Comparison of ENCODE assay signal across 9 cellular contexts in the genomic region with DNA sequence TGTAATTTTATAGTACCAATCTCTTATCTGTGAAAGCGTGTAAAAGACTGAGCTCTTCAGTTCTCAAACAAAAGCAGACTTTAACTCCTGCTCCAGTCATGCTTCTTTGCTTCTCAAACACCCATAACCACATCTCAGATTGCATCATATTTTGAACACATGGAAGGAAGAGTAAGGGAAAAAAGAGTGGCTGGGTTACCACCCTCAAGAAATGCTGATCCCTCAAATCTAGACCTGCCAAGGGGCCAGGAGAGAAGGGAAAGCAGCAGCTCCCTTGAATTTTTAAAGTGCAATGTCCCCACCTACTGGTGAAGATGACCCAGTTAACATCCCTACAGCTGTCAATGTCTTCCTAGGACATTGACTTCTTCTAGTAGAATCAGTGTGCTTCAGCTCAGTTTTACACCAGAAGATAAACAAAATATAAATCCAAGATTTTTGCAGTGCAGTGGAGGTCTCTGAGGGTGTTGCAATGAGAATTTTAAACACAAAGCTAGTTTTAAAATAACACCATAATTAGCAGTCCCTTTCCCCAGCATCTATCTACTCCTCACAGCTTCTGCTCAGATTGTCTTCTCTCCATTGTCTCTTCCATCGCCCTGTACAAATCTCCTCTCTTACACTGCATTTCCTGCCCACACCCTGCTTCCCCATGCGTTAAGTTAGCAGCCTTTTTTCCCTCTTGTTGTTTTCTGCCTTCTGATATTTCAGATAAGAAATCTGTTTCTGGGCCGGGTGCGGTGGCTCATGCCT. TPM values are rescaled to one million over a fixed set of nuclear protein-coding genes. Genes with fewer than 3 reads are reported as not detected.
DNase-seq lines count a peak whose midpoint lies in the region; ATAC-seq, FAIRE-seq and TF ChIP-seq lines count a peak whose summit lies in the region.
"Had no signal": no experiment of that assay in that cellular context is flagged by ENCODE, and none has a peak within 500 bp of the region (broad histone marks: within the 10 kb centered on the region; RNA-seq: fewer than 3 reads in every experiment).

No MANE protein-coding gene starts in this region.

- H3K36me3 ChIP-seq in lower lobe of right lung = no peaks in the 10 kb centered on the region

- no peaks in the 10 kb centered on the region for H3K4me1 ChIP-seq in lower lobe of right lung

- no peak overlapping the region for H3K27ac ChIP-seq in lower lobe of right lung

- intact Hi-C loops in Right ventricle myocardium inferior (cut with DNase I) (no loop called here), cardiac septum (cut with DNase I) (loop anchor here (5.0 kb wide), 1 partner anchor 354 kb away; no protein-coding TSS in a partner anchor), lower lobe of right lung (cut with DNase I) (loop anchor here (10.0 kb wide), 1 partner anchor 371 kb away; no protein-coding TSS in a partner anchor)

- FAIRE-seq in urothelium cell line (lab: Jason Lieb, UNC) = no peak

- TF ChIP-seq CTCF in LNCaP clone FGC (IDR thresholded peaks at IDR 0.05; ENCODE audit: control insufficient read depth, extremely low read depth, insufficient read depth) (peak; percentile 77), lower lobe of right lung (IDR thresholded peaks at IDR 0.05) (peak; percentile 65)

- no peaks in the 10 kb centered on the region for H3K27me3 ChIP-seq in lower lobe of right lung (ENCODE audit: low read depth)

- H3K9me3 ChIP-seq in lower lobe of right lung = no peaks in the 10 kb centered on the region

- ATAC-seq in Right ventricle myocardium inferior (peak; percentile 72), lower lobe of right lung (peak; percentile 92 to 97), HG02973 (IDR thresholded peaks at IDR 0.05; ENCODE audit: unreplicated experiment) (no peak)

- DNase-seq in Right ventricle myocardium inferior (ENCODE audit: missing footprints) = no peak
- DNase-seq in cardiac septum (ENCODE audit: low spot score) = no peak
- peak; percentile 32 for DNase-seq in LNCaP clone FGC (ENCODE audit: low read depth)
- peak; percentile 43 for DNase-seq in SK-N-DZ (ENCODE audit: low spot score)
- peak; percentile 73 for DNase-seq in dermis blood vessel endothelial cell
- DNase-seq in lower lobe of right lung = no peak
- DNase-seq in urothelium cell line (ENCODE audit: low spot score) = peak; percentile 70

- H3K4me3 ChIP-seq in LNCaP clone FGC (ENCODE audit: low read depth, low read length) (no peak overlapping the region), lower lobe of right lung (no peak overlapping the region)

RNA-seq across cellular contexts. Expression of gene HLA-DQB2, which starts 22.6 kb away (rescaled TPM):
- total RNA-seq in Right ventricle myocardium inferior = 3.1 TPM
- total RNA-seq in cardiac septum = 2.9 TPM
- polyA plus RNA-seq in SK-N-DZ (2014; cell fraction: cytosol; rRNA removed) = not detected in 2 replicates
- not detected in 2 replicates for polyA plus RNA-seq in SK-N-DZ (2014; cell fraction: nucleus; rRNA removed)
- not detected in 2 replicates for total RNA-seq in dermis blood vessel endothelial cell
- total RNA-seq in lower lobe of right lung = 74.8 TPM
- total RNA-seq: temporal lobe had no signal

RNA-seq across cellular contexts. Expression of gene HLA-DOB, which starts 30.8 kb away (rescaled TPM):
- total RNA-seq in Right ventricle myocardium inferior = not detected
- 0.35 TPM for total RNA-seq in cardiac septum
- 0.21 TPM in 1 of 2 replicates, not detected in the other for polyA plus RNA-seq in SK-N-DZ (2014; cell fraction: cytosol; rRNA removed)
- polyA plus RNA-seq in SK-N-DZ (2014; cell fraction: nucleus; rRNA removed) = not detected in 2 replicates
- not detected in 2 replicates for total RNA-seq in dermis blood vessel endothelial cell
- 0.95 TPM for total RNA-seq in lower lobe of right lung
- total RNA-seq: temporal lobe had no signal

RNA-seq across cellular contexts. Expression of gene HLA-DQA2, which starts 44.8 kb away (rescaled TPM):
- 2.7 TPM for total RNA-seq in Right ventricle myocardium inferior
- 2.8 TPM for total RNA-seq in cardiac septum
- not detected in 2 replicates for polyA plus RNA-seq in SK-N-DZ (2014; cell fraction: cytosol; rRNA removed)
- not detected in 2 replicates for polyA plus RNA-seq in SK-N-DZ (2014; cell fraction: nucleus; rRNA removed)
- not detected in 2 replicates for total RNA-seq in dermis blood vessel endothelial cell
- 68.0 TPM for total RNA-seq in lower lobe of right lung
- total RNA-seq: temporal lobe had no signal

RNA-seq across cellular contexts. Expression of gene TAP2, which starts 52.6 kb away (rescaled TPM):
- total RNA-seq in Right ventricle myocardium inferior = 19.3 TPM
- 12.7 TPM for total RNA-seq in cardiac septum
- 0.71 and 1.2 TPM in 2 replicates for polyA plus RNA-seq in SK-N-DZ (2014; cell fraction: cytosol; rRNA removed)
- 0.37 and 1.2 TPM in 2 replicates for polyA plus RNA-seq in SK-N-DZ (2014; cell fraction: nucleus; rRNA removed)
- 22.8 and 39.0 TPM in 2 replicates for total RNA-seq in dermis blood vessel endothelial cell
- total RNA-seq in lower lobe of right lung = 81.8 TPM

RNA-seq across cellular contexts. Expression of gene PSMB8, which starts 57.9 kb away (rescaled TPM):
- total RNA-seq in Right ventricle myocardium inferior (19.6 TPM), cardiac septum (11.7 TPM), dermis blood vessel endothelial cell (73.5 and 86.4 TPM in 2 replicates), lower lobe of right lung (103 TPM)
- not detected in 2 replicates for polyA plus RNA-seq in SK-N-DZ (2014; cell fraction: cytosol; rRNA removed)
- not detected in 2 replicates for polyA plus RNA-seq in SK-N-DZ (2014; cell fraction: nucleus; rRNA removed)

Comparison
In these comparisons a context has a peak if more than half of its experiments do, and no peak if none do; other contexts are left out.
1. DNase-seq: peak in LNCaP clone FGC (single experiment), SK-N-DZ (single experiment), dermis blood vessel endothelial cell (single experiment) and urothelium cell line (single experiment); none in Right ventricle myocardium inferior (single experiment), cardiac septum (single experiment) and lower lobe of right lung (single experiment).
2. RNA of gene HLA-DQB2, which starts 22.6 kb away (total RNA-seq): 74.8 TPM in lower lobe of right lung (single experiment); 3.1 TPM in Right ventricle myocardium inferior (single experiment), 2.9 TPM in cardiac septum (single experiment) and not detected in dermis blood vessel endothelial cell; every median in the first group is over 10 times any median in the second.
3. RNA of gene HLA-DQA2, which starts 44.8 kb away (total RNA-seq): 68.0 TPM in lower lobe of right lung (single experiment); 2.8 TPM in cardiac septum (single experiment), 2.7 TPM in Right ventricle myocardium inferior (single experiment) and not detected in dermis blood vessel endothelial cell; every median in the first group is over 10 times any median in the second.